In the genomic region with DNA sequence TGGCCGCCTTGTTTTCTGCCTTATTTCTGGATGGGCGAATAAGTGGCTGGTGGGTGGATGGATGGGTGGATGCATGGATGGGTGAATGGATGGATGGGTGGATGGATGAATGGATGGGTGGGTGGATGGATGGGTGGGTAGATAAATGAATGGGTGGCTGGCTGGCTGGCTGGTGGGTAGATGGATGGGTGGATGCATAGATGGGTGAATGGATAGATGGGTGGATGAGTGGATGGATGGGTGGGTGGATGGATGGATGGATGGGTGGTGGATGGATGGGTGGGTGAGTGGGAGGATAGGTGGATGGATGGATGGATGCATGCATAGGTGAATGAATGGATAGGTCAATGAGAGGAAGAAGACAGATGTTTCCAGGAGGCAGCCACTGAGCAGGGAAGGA, we compare ENCODE assay signal across 22 cellular contexts.
DNase-seq lines count a peak whose midpoint lies in the region; ATAC-seq, FAIRE-seq and TF ChIP-seq lines count a peak whose summit lies in the region.
"Had no signal": no experiment of that assay in that cellular context is flagged by ENCODE, and none has a peak within 500 bp of the region (broad histone marks: within the 10 kb centered on the region; RNA-seq: fewer than 3 reads in every experiment).

No MANE protein-coding gene starts in this region.

- H4K8ac ChIP-seq in H1 (ENCODE audit: extremely low read depth, insufficient read depth, low read length), result no peak overlapping the region

- H3K18ac ChIP-seq in H1 (ENCODE audit: extremely low read depth, low read length), result no peak overlapping the region

- H4K20me1 ChIP-seq in HepG2 (ENCODE audit: insufficient read depth, low read length) (no peaks in the 10 kb centered on the region), H1 (replicated peaks in 1 of 2; ENCODE audit: control insufficient read depth in 1 of 2, insufficient read depth in 2 of 2, low read length in 2 of 2) (no peaks in the 10 kb centered on the region)
- H4K20me1 ChIP-seq: BLaER1 treated with 17β-estradiol and CSF1 and Interleukin-3, amounts not matched to agents 10 nM and 100 nM had no signal

- TF ChIP-seq EP300 in HepG2 (IDR thresholded peaks at IDR 0.05; ENCODE audit: low read depth in 2 of 2, low read length in 2 of 2) (no peak), HepG2 (CRISPR knock-in tag; IDR thresholded peaks at IDR 0.05; ENCODE audit: borderline replicate concordance) (no peak), H1 (IDR thresholded peaks at IDR 0.05; ENCODE audit: borderline replicate concordance in 1 of 2, low read depth in 2 of 2, low read length in 2 of 2) (no peak)

- no peak overlapping the region for H3K14ac ChIP-seq in H1 (ENCODE audit: insufficient read length)

- H3K23ac ChIP-seq in H1 (ENCODE audit: insufficient read length), result no peak overlapping the region

- intact Hi-C loops in HepG2 (cut with micrococcal nuclease; ENCODE audit: unreplicated experiment) (no loop called here), right lobe of liver (cut with DNase I) (no loop called here)

- H4K91ac ChIP-seq in H1 (replicated peaks; ENCODE audit: insufficient read length, low read length), result no peak overlapping the region

- H3K9me3 ChIP-seq in HepG2 (ENCODE audit: low read length) (peaks cover 9% of the 10 kb centered on the region; the same call in 1 of the 2 replicates), right lobe of liver (no peaks in the 10 kb centered on the region), H1 (ENCODE audit: insufficient read depth in 2 of 2, low read depth in 1 of 2, low read length in 1 of 2) (peaks cover 12 to 18% of the 10 kb centered on the region in 2 experiments), endodermal cell (ENCODE audit: control insufficient read depth, low read length) (peaks cover 19% of the 10 kb centered on the region)

- no peak overlapping the region for H3K4ac ChIP-seq in H1 (replicated peaks; ENCODE audit: insufficient read length, low read depth, low read length)

- H2AFZ ChIP-seq in HepG2 (ENCODE audit: low read length) (no peak overlapping the region), H1 (ENCODE audit: low read length) (no peak overlapping the region)

- peaks cover 33% of the 10 kb centered on the region for H3K36me3 Mint-ChIP-seq in endodermal cell (ENCODE audit: low read depth)

- H3K56ac ChIP-seq in H1 (replicated peaks; ENCODE audit: insufficient read length, low read depth, low read length), result peak overlapping the region; percentile 22

- H3K9ac ChIP-seq in HepG2 (ENCODE audit: insufficient read depth, low read depth, low read length) (no peak overlapping the region), H1 (replicated peaks in 1 of 4; ENCODE audit: extremely low read depth in 1 of 4, low read depth in 3 of 4, low read length in 3 of 4) (no peak overlapping the region), endodermal cell (ENCODE audit: extremely low read depth, low read length, poor library complexity, severe bottlenecking) (no peak overlapping the region)
- H3K9ac ChIP-seq: BLaER1 treated with 17β-estradiol and CSF1 and Interleukin-3, amounts not matched to agents 10 nM and 100 nM had no signal

- H3K79me2 ChIP-seq in HepG2 (ENCODE audit: insufficient read depth, low read length) (no peaks in the 10 kb centered on the region), H1 (ENCODE audit: control insufficient read depth in 1 of 2, insufficient read depth in 2 of 2, low read length in 2 of 2) (no peaks in the 10 kb centered on the region)

- H3K27ac ChIP-seq in HepG2 (ENCODE audit: extremely low read length, insufficient read depth, low read length), result no peak overlapping the region
- H3K27ac ChIP-seq in right lobe of liver, result no peak overlapping the region
- no peak overlapping the region for H3K27ac ChIP-seq in H1 (ENCODE audit: low read depth, low read length)
- H3K27ac ChIP-seq in endodermal cell (ENCODE audit: low read depth, low read length), result no peak overlapping the region
- H3K27ac ChIP-seq: 22Rv1; A549; BLaER1 treated with 17β-estradiol and CSF1 and Interleukin-3, amounts not matched to agents 10 nM and 100 nM; C4-2B had no signal

- H2BK15ac ChIP-seq in H1 (ENCODE audit: low read length), result no peak overlapping the region

- H3K27ac Mint-ChIP-seq in endodermal cell, result no peak overlapping the region
- H3K27ac Mint-ChIP-seq: B cell; CD4-positive, alpha-beta T cell; CD8-positive, alpha-beta T cell had no signal

- POLR2A ChIA-PET in HepG2 (lab: Yijun Ruan, JAX), result no interaction called here
- POLR2A ChIA-PET in H1 (lab: Charles Lee; ENCODE audit: partially characterized antibody), result interaction anchor here (0.6 kb wide), 1 partner anchor 815 kb away, joined by 4 read pairs; no protein-coding TSS in a partner anchor

- no peak for TF ChIP-seq POLR2A in HepG2 (IDR thresholded peaks at IDR 0.05; ENCODE audit: insufficient read depth in 1 of 2, low read depth in 2 of 2, low read length in 2 of 2)
- TF ChIP-seq POLR2A in right lobe of liver (IDR thresholded peaks at IDR 0.05), result no peak
- no peak for TF ChIP-seq POLR2A in H1 (IDR thresholded peaks at IDR 0.05; ENCODE audit: control extremely low read depth in 1 of 2, low read depth in 2 of 2, low read length in 2 of 2)

- DNase-seq in HepG2 (ENCODE audit: low spot score) (no peak), right lobe of liver (no peak), H1 (ENCODE audit: low read depth in 1 of 2, low spot score in 2 of 2) (no peak), urothelium cell line (ENCODE audit: low spot score) (no peak), endodermal cell (no peak)
- DNase-seq: AML-193; Caco-2; Calu3; CD4-positive, alpha-beta T cell; CD8-positive, alpha-beta T cell; DMS79 treated with DMSO at 0.1 percent for 48 hours; GF-D8 had no signal

- H2BK20ac ChIP-seq in H1 (ENCODE audit: low read length), result no peak overlapping the region

- H2BK120ac ChIP-seq in H1 (replicated peaks; ENCODE audit: low read depth, low read length), result no peak overlapping the region

- no peak overlapping the region for H2AK5ac ChIP-seq in H1 (ENCODE audit: low read depth, low read length)

- H3K4me3 ChIP-seq in HepG2 (replicated peaks in 1 of 3; ENCODE audit: insufficient read depth in 1 of 3, low read depth in 2 of 3, low read length in 3 of 3) (no peak overlapping the region), right lobe of liver (no peak overlapping the region), H1 (ENCODE audit: extremely low read depth in 1 of 4, insufficient read depth in 2 of 4, low read depth in 3 of 4, low read length in 4 of 4) (no peak overlapping the region), endodermal cell (ENCODE audit: low read length) (no peak overlapping the region)
- H3K4me3 ChIP-seq: A549; BLaER1 treated with 17β-estradiol and CSF1 and Interleukin-3, amounts not matched to agents 10 nM and 100 nM had no signal

- H3K23me2 ChIP-seq in H1 (ENCODE audit: low read depth, low read length), result peaks cover 6% of the 10 kb centered on the region; the same call in 1 of the 2 replicates

- H3K27me3 ChIP-seq in HepG2 (ENCODE audit: control insufficient read depth in 1 of 2, insufficient read depth in 2 of 2, low read length in 2 of 2) (peaks cover 2 to 15% of the 10 kb centered on the region in 2 experiments; a peak in 2 of 5 replicates), right lobe of liver (no peaks in the 10 kb centered on the region), H1 (replicated peaks in 1 of 4; ENCODE audit: control insufficient read depth in 3 of 4, extremely low read depth in 1 of 4, insufficient read depth in 3 of 4, low read length in 3 of 4) (no peaks in the 10 kb centered on the region; a peak in 2 of 7 replicates), endodermal cell (ENCODE audit: control insufficient read depth, insufficient read depth, low read length, poor library complexity, severe bottlenecking) (peaks cover 13% of the 10 kb centered on the region)
- H3K27me3 ChIP-seq: BLaER1 treated with 17β-estradiol and CSF1 and Interleukin-3, amounts not matched to agents 10 nM and 100 nM had no signal

- H4K5ac ChIP-seq in H1 (ENCODE audit: insufficient read length, low read depth, low read length), result no peak overlapping the region

- peaks cover 32% of the 10 kb centered on the region for H3K9me3 Mint-ChIP-seq in endodermal cell

- no peak overlapping the region for H3K4me2 ChIP-seq in HepG2 (ENCODE audit: low read depth, low read length)
- H3K4me2 ChIP-seq in H1 (ENCODE audit: insufficient read depth in 1 of 2, low read depth in 2 of 2, low read length in 2 of 2), result no peak overlapping the region
- H3K4me2 ChIP-seq: A549; BLaER1 treated with 17β-estradiol and CSF1 and Interleukin-3, amounts not matched to agents 10 nM and 100 nM had no signal

- no peak overlapping the region for H2BK12ac ChIP-seq in H1 (ENCODE audit: low read depth, low read length)

- FAIRE-seq in HepG2 (lab: Jason Lieb, UNC) (no peak), H1 (lab: Jason Lieb, UNC) (no peak), urothelium cell line (lab: Jason Lieb, UNC) (peak; percentile 73)
- FAIRE-seq: A549, D721Med, G401.6, GM12891, GM19239 had no signal

- H2BK5ac ChIP-seq in H1 (ENCODE audit: low read depth, low read length), result no peak overlapping the region

- peaks cover 17% of the 10 kb centered on the region for H3K27me3 Mint-ChIP-seq in endodermal cell (ENCODE audit: insufficient read depth)
- H3K27me3 Mint-ChIP-seq: CD4-positive, alpha-beta T cell had no signal

- CTCF ChIA-PET in HepG2 (lab: Yijun Ruan, JAX; ENCODE audit: low intra/inter-chr PET ratio, low total read pairs) (no interaction called here), H1 (lab: Charles Lee; ENCODE audit: partially characterized antibody) (no interaction called here)

- no TSS peak for BruUV-seq in HepG2 (replicated peaks; lab: Mats Ljungman, UMichigan)

- H3K4me1 Mint-ChIP-seq in endodermal cell, result peaks cover 5% of the 10 kb centered on the region

- no peak for TF ChIP-seq CTCF in HepG2 (CRISPR knock-in tag; IDR thresholded peaks at IDR 0.05)
- TF ChIP-seq CTCF in right lobe of liver (IDR thresholded peaks at IDR 0.05), result no peak
- no peak for TF ChIP-seq CTCF in H1 (IDR thresholded peaks at IDR 0.05; ENCODE audit: control extremely low read depth in 1 of 3, insufficient read depth in 1 of 3, low read depth in 1 of 3, low read length in 3 of 3)
- no peak for TF ChIP-seq CTCF in endodermal cell (conservative IDR thresholded peaks at IDR 0.05)

- H3K36me3 ChIP-seq in HepG2 (replicated peaks in 1 of 2; ENCODE audit: control insufficient read depth in 1 of 2, insufficient read depth in 2 of 2, low read length in 2 of 2), result no peaks in the 10 kb centered on the region
- no peaks in the 10 kb centered on the region for H3K36me3 ChIP-seq in right lobe of liver
- peaks cover 0 to 9% (median 2%) of the 10 kb centered on the region in 4 experiments; a peak in 3 of 8 replicates for H3K36me3 ChIP-seq in H1 (ENCODE audit: control insufficient read depth in 2 of 4, insufficient read depth in 4 of 4, low read length in 3 of 4)
- no peaks in the 10 kb centered on the region for H3K36me3 ChIP-seq in endodermal cell (ENCODE audit: control insufficient read depth, insufficient read depth, low read length)
- H3K36me3 ChIP-seq: BLaER1 treated with 17β-estradiol and CSF1 and Interleukin-3, amounts not matched to agents 10 nM and 100 nM had no signal

- H3K4me3 Mint-ChIP-seq in endodermal cell, result no peak overlapping the region
- H3K4me3 Mint-ChIP-seq: B cell; CD4-positive, alpha-beta T cell; CD8-positive, alpha-beta T cell had no signal

- H3K79me1 ChIP-seq in H1 (ENCODE audit: low read depth, low read length), result no peaks in the 10 kb centered on the region

- H3K4me1 ChIP-seq in HepG2 (ENCODE audit: insufficient read depth, low read length), result no peaks in the 10 kb centered on the region
- no peaks in the 10 kb centered on the region for H3K4me1 ChIP-seq in right lobe of liver
- H3K4me1 ChIP-seq in H1 (replicated peaks in 1 of 4; ENCODE audit: control insufficient read depth in 3 of 4, insufficient read depth in 4 of 4, low read length in 3 of 4), result peaks cover 0 to 19% (median 9%) of the 10 kb centered on the region in 4 experiments; a peak in 6 of 7 replicates
- H3K4me1 ChIP-seq in endodermal cell (ENCODE audit: control insufficient read depth, insufficient read depth, low read length), result no peaks in the 10 kb centered on the region
- H3K4me1 ChIP-seq: A549, Caco-2 had no signal

- 14% methylated on average over 2 of the region's 2 CpGs for WGBS in HepG2 (ENCODE audit: low lambda C conversion rate)
- WGBS in right lobe of liver (ENCODE audit: insufficient coverage, low coverage, low lambda C conversion rate, missing lambda C conversion rate), result 55% methylated on average over 2 of the region's 2 CpGs
- 95% methylated on average over 2 of the region's 2 CpGs; no CpG with 5 or more reads in 1 of the 2 experiments for WGBS in H1 (ENCODE audit: extremely low coverage in 1 of 2, insufficient coverage in 1 of 2, insufficient read length in 1 of 2, insufficient replicate concordance in 2 of 2, low coverage in 1 of 2, low lambda C conversion rate in 2 of 2, missing lambda C conversion rate in 1 of 2), 2 experiments
- whole genome bisulfite sequencing in endodermal cell (ENCODE audit: insufficient coverage in 1 of 2, insufficient read length in 1 of 2), 2 experiments, result 91 to 100% methylated on average over 1 to 2 of the region's 2 CpGs

- ATAC-seq in HepG2 (no peak), right lobe of liver (no peak), GM21360 (IDR thresholded peaks at IDR 0.05; ENCODE audit: unreplicated experiment) (no peak)
- ATAC-seq: A549; CD8-positive, alpha-beta T cell had no signal

- no peak for TF ChIP-seq RAD21 in HepG2 (CRISPR knock-in tag; IDR thresholded peaks at IDR 0.05)
- no peak for TF ChIP-seq RAD21 in H1 (IDR thresholded peaks at IDR 0.05 in 1 of 2, conservative IDR thresholded peaks at IDR 0.05 in 1 of 2; ENCODE audit: low read depth in 2 of 2, low read length in 2 of 2)

- in situ Hi-C loops in HepG2 (cut with HindIII; ENCODE audit: extremely low pct_ligation_motif_present, low pct_unique_long_range_greater_than_20kb), result no loop called here
